1 cellular context compared by ENCODE assay signal in the genomic region with DNA sequence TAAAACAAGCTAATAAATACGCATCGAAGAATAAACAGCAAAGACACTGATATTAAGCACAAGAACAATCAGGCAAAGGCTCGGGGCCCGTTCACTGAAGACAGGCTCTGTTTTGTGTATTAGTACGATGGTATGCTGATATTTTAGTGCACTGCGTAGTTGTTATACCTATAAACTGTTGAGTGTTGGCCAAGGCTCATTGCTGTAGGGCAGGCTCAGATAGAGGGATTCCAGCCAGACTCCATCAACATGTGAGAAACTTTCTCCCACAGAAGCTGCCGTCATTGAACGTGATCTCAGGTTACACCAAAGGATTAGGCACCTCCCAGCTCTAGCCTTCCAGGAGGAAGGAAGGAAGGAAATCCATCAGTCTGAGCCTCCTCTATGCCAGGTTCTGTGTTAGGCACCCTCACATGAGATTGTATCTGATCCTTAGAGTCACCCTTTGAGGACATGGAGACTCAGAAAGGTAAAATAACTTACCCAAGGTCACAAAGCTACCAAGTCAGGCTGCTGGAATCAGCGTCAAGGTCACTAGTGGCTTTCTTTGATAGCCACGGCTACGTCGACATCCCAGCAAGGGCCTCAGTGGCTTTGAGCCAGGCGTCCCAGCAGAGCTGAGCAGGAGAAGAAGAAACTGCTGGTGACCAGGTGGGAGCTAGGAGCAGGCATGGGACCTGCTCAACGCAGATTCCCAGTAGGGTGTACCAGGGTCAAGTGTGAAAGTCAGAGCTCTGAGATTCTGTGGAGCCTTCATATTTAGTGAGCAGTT.
TF ChIP-seq lines count a peak whose summit lies in the region.

No MANE protein-coding gene starts in this region.

TF ChIP-seq in SK-N-SH treated with all-trans-retinoic acid at 6 μM for 48 hours, 23 proteins besides CTCF, POLR2A, EP300 and RAD21 (continued from another document):
- TF ChIP-seq, protein P1, sequence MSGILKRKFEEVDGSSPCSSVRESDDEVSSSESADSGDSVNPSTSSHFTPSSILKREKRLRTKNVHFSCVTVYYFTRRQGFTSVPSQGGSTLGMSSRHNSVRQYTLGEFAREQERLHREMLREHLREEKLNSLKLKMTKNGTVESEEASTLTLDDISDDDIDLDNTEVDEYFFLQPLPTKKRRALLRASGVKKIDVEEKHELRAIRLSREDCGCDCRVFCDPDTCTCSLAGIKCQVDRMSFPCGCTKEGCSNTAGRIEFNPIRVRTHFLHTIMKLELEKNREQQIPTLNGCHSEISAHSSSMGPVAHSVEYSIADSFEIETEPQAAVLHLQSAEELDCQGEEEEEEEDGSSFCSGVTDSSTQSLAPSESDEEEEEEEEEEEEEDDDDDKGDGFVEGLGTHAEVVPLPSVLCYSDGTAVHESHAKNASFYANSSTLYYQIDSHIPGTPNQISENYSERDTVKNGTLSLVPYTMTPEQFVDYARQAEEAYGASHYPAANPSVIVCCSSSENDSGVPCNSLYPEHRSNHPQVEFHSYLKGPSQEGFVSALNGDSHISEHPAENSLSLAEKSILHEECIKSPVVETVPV (CRISPR knock-in tag; IDR thresholded peaks at IDR 0.05): no peak
- TF ChIP-seq BACH2 (CRISPR knock-in tag; IDR thresholded peaks at IDR 0.05; ENCODE audit: borderline replicate concordance): no peak
